30 cellular contexts compared by ENCODE assay signal in genomic region chr9:93287593-93287992, GRCh38.
"Had no signal": no experiment of that assay in that cellular context is flagged by ENCODE, and none has a peak within 500 bp of the region (broad histone marks: within the 10 kb centered on the region; RNA-seq: fewer than 3 reads in every experiment).

No MANE protein-coding gene starts in this region.

- DNase-seq: activated CD4-positive, alpha-beta memory T cell treated with anti-CD3 and anti-CD28 coated beads, Interleukin-2, amount 10 ng/mL, durations not matched to agents 7 days and 5 days; activated CD4-positive, alpha-beta T cell treated with anti-CD3 and anti-CD28 coated beads for 1 hour; activated CD4-positive, CD25-positive, alpha-beta regulatory T cell; activated CD8-positive, alpha-beta memory T cell treated with anti-CD3 and anti-CD28 coated beads, Interleukin-2, amount 50 U/mL, for 48 hours; activated effector memory CD4-positive, alpha-beta T cell treated with Interleukin-2 at 50 U/mL for 16 hours; activated naive CD4-positive, alpha-beta T cell; activated naive CD4-positive, alpha-beta T cell treated with anti-CD3 and anti-CD28 coated beads, Interleukin-2, amount 50 U/mL, for 16 hours; activated naive CD8-positive, alpha-beta T cell treated with anti-CD3 and anti-CD28 coated beads for 36 hours; activated T-cell treated with anti-CD3 and anti-CD28 coated beads, Interleukin-2, amount 50 U/mL, for 48 hours; amniotic stem cell; NCI-H1048; NCI-H1105 treated with DMSO at 0.1 percent for 48 hours; NCI-H1436; NCI-H1694; NCI-H1930; NCI-H2081 treated with DMSO at 0.1 percent for 48 hours; NCI-H345; NCI-H524 treated with DMSO at 0.1 percent for 48 hours; PC-9; SIG-M5; SW 1271; T-helper 1 cell; T-helper 2 cell; T-helper 9 cell had no signal

- H3K36me3 ChIP-seq: ascending aorta, cardiac muscle cell had no signal

- H3K4me3 Mint-ChIP-seq: activated CD4-positive, alpha-beta memory T cell treated with anti-CD3 and anti-CD28 coated beads, Interleukin-2, amount 10 ng/mL, durations not matched to agents 7 days and 5 days; activated CD8-positive, alpha-beta memory T cell treated with anti-CD3 and anti-CD28 coated beads, Interleukin-2, amount 10 ng/mL, durations not matched to agents 7 days and 5 days; activated naive CD8-positive, alpha-beta T cell treated with anti-CD3 and anti-CD28 coated beads for 36 hours; central memory CD8-positive, alpha-beta T cell had no signal

- H3K9me3 ChIP-seq: ascending aorta had no signal

- H2AFZ ChIP-seq: PC-9 had no signal

- H3K4me3 ChIP-seq: ascending aorta, cardiac muscle cell, PC-9 had no signal

- H3K4me1 ChIP-seq: ascending aorta had no signal

- H3K4me1 Mint-ChIP-seq: activated CD4-positive, alpha-beta memory T cell treated with anti-CD3 and anti-CD28 coated beads, Interleukin-2, amount 10 ng/mL, durations not matched to agents 7 days and 5 days; activated CD8-positive, alpha-beta memory T cell treated with anti-CD3 and anti-CD28 coated beads, Interleukin-2, amount 10 ng/mL, durations not matched to agents 7 days and 5 days; activated naive CD8-positive, alpha-beta T cell treated with anti-CD3 and anti-CD28 coated beads for 36 hours; central memory CD8-positive, alpha-beta T cell had no signal

- ATAC-seq: activated CD8-positive, alpha-beta memory T cell treated with anti-CD3 and anti-CD28 coated beads, Interleukin-2, amount 10 ng/mL, durations not matched to agents 7 days and 5 days had no signal

- H3K36me3 Mint-ChIP-seq: activated CD8-positive, alpha-beta memory T cell treated with anti-CD3 and anti-CD28 coated beads, Interleukin-2, amount 10 ng/mL, durations not matched to agents 7 days and 5 days; activated naive CD8-positive, alpha-beta T cell treated with anti-CD3 and anti-CD28 coated beads for 36 hours had no signal

- H3K27me3 ChIP-seq: ascending aorta, cardiac muscle cell had no signal

- H3K9me3 Mint-ChIP-seq: activated CD4-positive, alpha-beta memory T cell treated with anti-CD3 and anti-CD28 coated beads, Interleukin-2, amount 10 ng/mL, durations not matched to agents 7 days and 5 days; activated naive CD8-positive, alpha-beta T cell treated with anti-CD3 and anti-CD28 coated beads for 36 hours; central memory CD8-positive, alpha-beta T cell had no signal

- H3K4me2 ChIP-seq: PC-9 had no signal

- H3K27me3 Mint-ChIP-seq: activated naive CD8-positive, alpha-beta T cell treated with anti-CD3 and anti-CD28 coated beads for 36 hours had no signal

- H3K27ac ChIP-seq: ascending aorta, cardiac muscle cell, PC-9, RWPE1, VCaP had no signal

- H3K27ac Mint-ChIP-seq: activated CD4-positive, alpha-beta memory T cell treated with anti-CD3 and anti-CD28 coated beads, Interleukin-2, amount 10 ng/mL, durations not matched to agents 7 days and 5 days; activated CD8-positive, alpha-beta memory T cell treated with anti-CD3 and anti-CD28 coated beads, Interleukin-2, amount 10 ng/mL, durations not matched to agents 7 days and 5 days; activated naive CD8-positive, alpha-beta T cell treated with anti-CD3 and anti-CD28 coated beads for 36 hours had no signal
